11 cellular contexts compared by ENCODE assay signal in the genomic region with DNA sequence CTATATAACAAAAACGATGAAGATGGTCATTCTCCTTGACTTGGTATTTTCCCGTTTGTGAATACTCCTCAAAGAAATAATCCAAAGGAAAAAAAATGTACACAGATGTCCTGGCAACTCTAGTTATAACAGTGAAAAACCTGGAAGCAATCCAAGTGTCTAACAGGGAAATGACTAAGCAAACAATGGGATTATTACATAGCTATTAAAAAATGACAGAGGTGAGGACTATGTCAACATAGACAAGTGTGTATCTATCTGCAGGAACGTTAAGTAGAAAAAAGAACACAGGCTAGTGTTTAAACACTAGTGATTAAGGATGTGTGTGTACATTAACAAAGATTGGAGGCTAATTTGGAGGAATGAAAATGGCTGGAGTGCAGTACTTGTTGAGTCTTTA. TPM values are rescaled to one million over a fixed set of nuclear protein-coding genes. Genes with fewer than 3 reads are reported as not detected.
DNase-seq lines count a peak whose midpoint lies in the region; ATAC-seq lines count a peak whose summit lies in the region.
"Had no signal": no experiment of that assay in that cellular context is flagged by ENCODE, and none has a peak within 500 bp of the region (broad histone marks: within the 10 kb centered on the region; RNA-seq: fewer than 3 reads in every experiment).

No MANE protein-coding gene starts in this region.

- H3K79me2 ChIP-seq in ACC112 (ENCODE audit: control insufficient read depth, insufficient read depth, low read length, unreplicated experiment): no peaks in the 10 kb centered on the region

- ATAC-seq in GM21737 (IDR thresholded peaks at IDR 0.05; ENCODE audit: unreplicated experiment): no peak

- peak overlapping the region; percentile 49 for H3K27ac ChIP-seq in ACC112 (ENCODE audit: low read depth, low read length)
- H3K27ac ChIP-seq: tibial artery had no signal

- H2AFZ ChIP-seq in ACC112 (ENCODE audit: low read length, unreplicated experiment): no peak overlapping the region

- peaks cover 16% of the 10 kb centered on the region for H3K4me1 ChIP-seq in ACC112 (ENCODE audit: control insufficient read depth, insufficient read depth, low read length, unreplicated experiment)

- no peaks in the 10 kb centered on the region for H3K27me3 ChIP-seq in ACC112 (ENCODE audit: insufficient read depth, low read length)
- H3K27me3 ChIP-seq: tibial artery had no signal

- H3K36me3 ChIP-seq in ACC112 (ENCODE audit: insufficient read depth, low read length): no peaks in the 10 kb centered on the region
- H3K36me3 ChIP-seq: tibial artery had no signal

- H3K4me3 ChIP-seq in ACC112 (ENCODE audit: low read depth, low read length): peak overlapping the region; percentile 16; the same call in 1 of the 2 replicates
- H3K4me3 ChIP-seq: tibial artery had no signal

- DNase-seq in HT1080 (ENCODE audit: low read depth) (peak; percentile 86), RKO (ENCODE audit: low spot score) (peak; percentile 79), glomerular visceral epithelial cell (ENCODE audit: extremely low spot score) (peak; percentile 78), SK-N-DZ (ENCODE audit: low spot score) (no peak), cerebellar nuclear complex (lab: John Stamatoyannopoulos, UW) (no peak), GM19240 (ENCODE audit: insufficient read length, low spot score) (no peak)
- DNase-seq: activated CD8-positive, alpha-beta memory T cell treated with anti-CD3 and anti-CD28 coated beads for 24 hours; right cardiac atrium; tibial artery had no signal

RNA-seq across cellular contexts. Expression of a gene that starts 5.9 kb away (rescaled TPM):
- 1.8 and 2.8 TPM in 2 replicates for total RNA-seq in HT1080 (2014; rRNA removed; shearing (Covaris generic))
- polyA plus RNA-seq in HT1080 (2015; cell fraction: cytosol; rRNA removed): 0.69 and 0.71 TPM in 2 replicates
- polyA plus RNA-seq in HT1080 (2015; cell fraction: nucleus; rRNA removed): 0.23 and 0.25 TPM in 2 replicates
- polyA plus RNA-seq in SK-N-DZ (2014; cell fraction: cytosol; rRNA removed): 1.6 and 1.7 TPM in 2 replicates
- 1.2 and 3.0 TPM in 2 replicates for polyA plus RNA-seq in SK-N-DZ (2014; cell fraction: nucleus; rRNA removed)

RNA-seq across cellular contexts. Expression of a gene that starts 33.6 kb away (rescaled TPM):
- total RNA-seq in HT1080 (2014; rRNA removed; shearing (Covaris generic)): 108 TPM in 2 replicates
- 122 and 125 TPM in 2 replicates for polyA plus RNA-seq in HT1080 (2015; cell fraction: cytosol; rRNA removed)
- 222 and 248 TPM in 2 replicates for polyA plus RNA-seq in HT1080 (2015; cell fraction: nucleus; rRNA removed)
- polyA plus RNA-seq in SK-N-DZ (2014; cell fraction: cytosol; rRNA removed): 105 and 130 TPM in 2 replicates
- 135 and 141 TPM in 2 replicates for polyA plus RNA-seq in SK-N-DZ (2014; cell fraction: nucleus; rRNA removed)

Comparison
In these comparisons a context has a peak if more than half of its experiments do, and no peak if none do; other contexts are left out.
1. DNase-seq: peak in HT1080 (single experiment), RKO (single experiment) and glomerular visceral epithelial cell (single experiment); none in SK-N-DZ (single experiment), cerebellar nuclear complex (0 of 2) and GM19240 (single experiment).